Comparison of ENCODE assay signal across 8 cellular contexts in genomic region chr17:3944485-3945388, GRCh38.
DNase-seq lines count a peak whose midpoint lies in the region; ATAC-seq and TF ChIP-seq lines count a peak whose summit lies in the region.

No MANE protein-coding gene starts in this region.

- ATAC-seq in SK-N-SH treated with all-trans-retinoic acid at 6 μM for 48 hours: peak; percentile 91
- no peak for ATAC-seq in HG02885 (IDR thresholded peaks at IDR 0.05; ENCODE audit: poor library complexity, unreplicated experiment)

- DNase-seq in ELR (ENCODE audit: low read depth): peak; percentile 80
- peak; percentile 39 for DNase-seq in central memory CD4-positive, alpha-beta T cell
- DNase-seq in kidney tubule cell (ENCODE audit: low spot score): peak; percentile 38
- DNase-seq in stimulated activated CD8-positive, alpha-beta memory T cell treated with anti-CD3 and anti-CD28 coated beads, Interleukin-15, amount 100 ng/mL, for 24 hours (ENCODE audit: low read depth): peak; percentile 52
- no peak for DNase-seq in kidney glomerular epithelial cell (lab: John Stamatoyannopoulos, UW)
- no peak for DNase-seq in NCI-H524 treated with DMSO at 0.1 percent for 48 hours (lab: John Stamatoyannopoulos, UW)

TF ChIP-seq in SK-N-SH treated with all-trans-retinoic acid at 6 μM for 48 hours, 23 proteins besides CTCF, POLR2A, EP300 and RAD21:
- TF ChIP-seq PATZ1 (CRISPR knock-in tag; IDR thresholded peaks at IDR 0.05; ENCODE audit: borderline replicate concordance) (no peak), ISL1 (CRISPR knock-in tag; IDR thresholded peaks at IDR 0.05) (no peak), TSHZ2 (CRISPR knock-in tag; IDR thresholded peaks at IDR 0.05) (no peak), RARB (CRISPR knock-in tag; IDR thresholded peaks at IDR 0.05) (no peak), ZNF565 (CRISPR knock-in tag; conservative IDR thresholded peaks at IDR 0.05; ENCODE audit: low read depth) (no peak), POU6F1 (CRISPR knock-in tag; IDR thresholded peaks at IDR 0.05; ENCODE audit: borderline replicate concordance, low read depth) (no peak), BACH2 (CRISPR knock-in tag; IDR thresholded peaks at IDR 0.05; ENCODE audit: borderline replicate concordance) (no peak)

Comparison
In these comparisons a context has a peak if more than half of its experiments do, and no peak if none do; other contexts are left out.
1. DNase-seq: peak in ELR (single experiment), central memory CD4-positive, alpha-beta T cell (single experiment), kidney tubule cell (single experiment) and stimulated activated CD8-positive, alpha-beta memory T cell treated with anti-CD3 and anti-CD28 coated beads, Interleukin-15, amount 100 ng/mL, for 24 hours (single experiment); none in kidney glomerular epithelial cell (single experiment) and NCI-H524 treated with DMSO at 0.1 percent for 48 hours (single experiment).